ENCODE assay signal across 8 cellular contexts in genomic region chr17:75897076-75898019, GRCh38. TPM values are rescaled to one million over a fixed set of nuclear protein-coding genes. Genes with fewer than 3 reads are reported as not detected.
DNase-seq lines count a peak whose midpoint lies in the region; ATAC-seq and TF ChIP-seq lines count a peak whose summit lies in the region.

No MANE protein-coding gene starts in this region.

- H3K4me3 Mint-ChIP-seq in Caco-2 (ENCODE audit: unreplicated experiment) = peak overlapping the region; percentile 72

- no peaks in the 10 kb centered on the region for H3K27me3 Mint-ChIP-seq in Caco-2 (ENCODE audit: insufficient read depth, unreplicated experiment)

- H2AK5ac ChIP-seq in trophoblast cell (ENCODE audit: low read length) = no peak overlapping the region

- H4K12ac ChIP-seq in trophoblast cell (ENCODE audit: low read depth, low read length) = peak overlapping the region; percentile 82

- ATAC-seq in GM19397 (IDR thresholded peaks at IDR 0.05; ENCODE audit: unreplicated experiment) = no peak
- ATAC-seq in GM18505 (IDR thresholded peaks at IDR 0.05; ENCODE audit: unreplicated experiment) = no peak

- H3K36me3 ChIP-seq in Caco-2 (ENCODE audit: control insufficient read depth, insufficient read depth, low read length) (peaks cover 4% of the 10 kb centered on the region; the same call in 1 of the 2 replicates), OCI-LY3 (replicated peaks; ENCODE audit: low read depth, low read length) (peaks cover 14% of the 10 kb centered on the region), trophoblast cell (ENCODE audit: control insufficient read depth in 1 of 2, insufficient read depth in 2 of 2, low read length in 2 of 2) (peaks cover 41 to 49% of the 10 kb centered on the region in 2 experiments)

- intact Hi-C loops in Caco-2 (cut with micrococcal nuclease; ENCODE audit: unreplicated experiment) = loop anchor here (5.0 kb wide), 1 partner anchor 115 kb away; the partner anchor contains the start of gene UNK

- peak overlapping the region; percentile 48 for H3K27ac Mint-ChIP-seq in Caco-2 (ENCODE audit: unreplicated experiment)

- no peak overlapping the region for H2BK5ac ChIP-seq in trophoblast cell (ENCODE audit: low read depth, low read length, poor library complexity)

- H2BK12ac ChIP-seq in trophoblast cell (ENCODE audit: low read length) = no peak overlapping the region

- no peak overlapping the region for H3K23ac ChIP-seq in trophoblast cell (ENCODE audit: low read length)

- H2BK120ac ChIP-seq in trophoblast cell (ENCODE audit: insufficient read depth, low read length, poor library complexity) = peak overlapping the region; percentile 20

- peak overlapping the region; percentile 59 for H3K14ac ChIP-seq in trophoblast cell (ENCODE audit: low read length)

- peaks cover 70% of the 10 kb centered on the region for H3K36me3 Mint-ChIP-seq in Caco-2 (ENCODE audit: insufficient read depth, unreplicated experiment)

- H3K4me1 Mint-ChIP-seq in Caco-2 (ENCODE audit: low read depth, unreplicated experiment) = peaks cover 19% of the 10 kb centered on the region

- H3K4me1 ChIP-seq in Caco-2 (peaks cover 16% of the 10 kb centered on the region), OCI-LY3 (ENCODE audit: low read length) (peaks cover 15% of the 10 kb centered on the region), trophoblast cell (ENCODE audit: control insufficient read depth in 1 of 2, insufficient read depth in 2 of 2, low read length in 2 of 2) (peaks cover 6 to 8% of the 10 kb centered on the region in 2 experiments)

- H3K79me1 ChIP-seq in trophoblast cell (ENCODE audit: low read length) = peaks cover 5% of the 10 kb centered on the region

- TF ChIP-seq POLR2A in GM18505 (IDR thresholded peaks at IDR 0.05; ENCODE audit: borderline replicate concordance, extremely low read depth, insufficient read depth, insufficient read length) = no peak

- H4K20me1 ChIP-seq in OCI-LY3 (ENCODE audit: insufficient read depth, low read length) = no peaks in the 10 kb centered on the region

- no peak overlapping the region for H3K4ac ChIP-seq in trophoblast cell (ENCODE audit: low read depth, low read length)

- no peaks in the 10 kb centered on the region for H3K27me3 ChIP-seq in Caco-2 (replicated peaks; ENCODE audit: control insufficient read depth, insufficient read depth, low read length)
- H3K27me3 ChIP-seq in OCI-LY3 (ENCODE audit: low read depth, low read length) = no peaks in the 10 kb centered on the region
- no peaks in the 10 kb centered on the region for H3K27me3 ChIP-seq in trophoblast cell (ENCODE audit: insufficient read depth, low read length)

- BruUV-seq in Caco-2 (replicated peaks; lab: Mats Ljungman, UMichigan) = TSS peak; percentile 53

- H4K8ac ChIP-seq in trophoblast cell (ENCODE audit: low read depth, low read length) = peak overlapping the region; percentile 85

- no peak overlapping the region for H2AFZ ChIP-seq in OCI-LY3 (ENCODE audit: low read depth, low read length)
- H2AFZ ChIP-seq in trophoblast cell (ENCODE audit: insufficient read depth, low read length, poor library complexity) = peak overlapping the region; percentile 87

- TF ChIP-seq CTCF in Caco-2 (IDR thresholded peaks at IDR 0.05; ENCODE audit: insufficient read depth in 1 of 2, low read depth in 1 of 2, low read length in 1 of 2, severe bottlenecking in 1 of 2, unreplicated experiment in 1 of 2) (no peak), OCI-LY3 (IDR thresholded peaks at IDR 0.05; ENCODE audit: low read depth, low read length) (no peak)

- WGBS in trophoblast cell (ENCODE audit: extremely low coverage, insufficient coverage, insufficient read length) = no CpG with 5 or more reads among the region's 45 CpGs

- H3K79me2 ChIP-seq in OCI-LY3 (ENCODE audit: low read length) (peaks cover 38% of the 10 kb centered on the region), trophoblast cell (ENCODE audit: control insufficient read depth, insufficient read depth, low read length, poor library complexity) (peaks cover 7% of the 10 kb centered on the region)

- peak overlapping the region; percentile 75 for H4K91ac ChIP-seq in trophoblast cell (ENCODE audit: low read depth, low read length)

- DNase-seq in Caco-2 (no peak), epithelial cell of prostate (ENCODE audit: low read depth, low spot score) (no peak), trophoblast cell (no peak), GM19240 (ENCODE audit: insufficient read length, low spot score) (no peak), DMS79 treated with DMSO at 0.1 percent for 48 hours (lab: John Stamatoyannopoulos, UW) (no peak)

- H3K9ac ChIP-seq in OCI-LY3 (ENCODE audit: low read length) = peak overlapping the region; percentile 43; the same call in 1 of the 2 replicates
- H3K9ac ChIP-seq in trophoblast cell (ENCODE audit: low read length) = no peak overlapping the region

- H3K4me3 ChIP-seq in Caco-2 (ENCODE audit: low read depth, low read length) (peak overlapping the region; percentile 88), OCI-LY3 (ENCODE audit: low read length) (peak overlapping the region; percentile 90), trophoblast cell (ENCODE audit: low read depth, low read length) (no peak overlapping the region)

- H3K27ac ChIP-seq in OCI-LY3 (ENCODE audit: low read length) (no peak overlapping the region), epithelial cell of prostate (peak overlapping the region; percentile 62), trophoblast cell (ENCODE audit: low read depth, low read length) (no peak overlapping the region)

- POLR2A ChIA-PET in Caco-2 (lab: Charles Lee) = interaction anchor here (0.5 to 1.4 kb wide), 6 partner anchors 42 to 117 kb away, joined by 3 to 9 read pairs (median 6); partner anchors contain the start of genes FBF1 and WBP2

- H3K9me3 ChIP-seq in Caco-2 (no peaks in the 10 kb centered on the region), OCI-LY3 (ENCODE audit: insufficient read depth, low read length) (no peaks in the 10 kb centered on the region), trophoblast cell (ENCODE audit: insufficient read depth, low read depth, low read length) (no peaks in the 10 kb centered on the region)

- peak overlapping the region; percentile 57 for H3K18ac ChIP-seq in trophoblast cell (ENCODE audit: low read length)

- H3K4me2 ChIP-seq in OCI-LY3 (ENCODE audit: low read length) (peak overlapping the region; percentile 94), trophoblast cell (ENCODE audit: low read length) (peak overlapping the region; percentile 61)

- CTCF ChIA-PET in Caco-2 (lab: Charles Lee) = interaction anchor here (0.5 to 1.9 kb wide), 13 partner anchors 8 to 1392 kb away, joined by 3 to 25 read pairs (median 4); partner anchors contain the start of genes MRPL38, TRIM47 and WBP2

- no peaks in the 10 kb centered on the region for H3K9me3 Mint-ChIP-seq in Caco-2 (ENCODE audit: unreplicated experiment)

RNA-seq across cellular contexts. Expression of gene TRIM65, which starts 0.6 kb away (rescaled TPM):
- total RNA-seq in Caco-2 (2022) = 23.1 and 25.2 TPM in 2 replicates
- 7.5 and 7.7 TPM in 2 replicates for polyA plus RNA-seq in trophoblast cell (2013)

RNA-seq across cellular contexts. Expression of gene MRPL38, which starts 7.3 kb away (rescaled TPM):
- 157 and 163 TPM in 2 replicates for total RNA-seq in Caco-2 (2022)
- polyA plus RNA-seq in trophoblast cell (2013) = 45.9 and 48.7 TPM in 2 replicates

RNA-seq across cellular contexts. Expression of gene TRIM47, which starts 19.0 kb away (rescaled TPM):
- 2.0 and 2.5 TPM in 2 replicates for total RNA-seq in Caco-2 (2022)
- polyA plus RNA-seq in trophoblast cell (2013) = 1.0 and 1.4 TPM in 2 replicates

RNA-seq across cellular contexts. Expression of gene WBP2, which starts 42.2 kb away (rescaled TPM):
- total RNA-seq in Caco-2 (2022) = 66.6 and 72.3 TPM in 2 replicates
- 131 and 133 TPM in 2 replicates for polyA plus RNA-seq in trophoblast cell (2013)

RNA-seq across cellular contexts. Expression of gene FBF1, which starts 43.5 kb away (rescaled TPM):
- 13.9 and 14.1 TPM in 2 replicates for total RNA-seq in Caco-2 (2022)
- polyA plus RNA-seq in trophoblast cell (2013) = 3.2 and 3.6 TPM in 2 replicates
